In genomic region chr3:39146083-39146501, GRCh38 we compare ENCODE assay signal across 8 cellular contexts. TPM values are rescaled to one million over a fixed set of nuclear protein-coding genes. Genes with fewer than 3 reads are reported as not detected.
DNase-seq lines count a peak whose midpoint lies in the region; ATAC-seq and TF ChIP-seq lines count a peak whose summit lies in the region.

No MANE protein-coding gene starts in this region.

- H3K27me3 Mint-ChIP-seq in activated CD4-positive, alpha-beta T cell treated with anti-CD3 and anti-CD28 coated beads for 36 hours: no peaks in the 10 kb centered on the region
- H3K27me3 Mint-ChIP-seq in activated naive CD8-positive, alpha-beta T cell treated with anti-CD3 and anti-CD28 coated beads, Interleukin-2, amount 50 U/mL, for 24 hours: no peaks in the 10 kb centered on the region

- DNase-seq in activated CD4-positive, alpha-beta T cell treated with anti-CD3 and anti-CD28 coated beads for 36 hours: no peak
- no peak for DNase-seq in activated CD4-positive, alpha-beta T cell treated with anti-CD3 and anti-CD28 coated beads, Interleukin-2, amount 50 U/mL, for 48 hours
- DNase-seq in activated naive CD8-positive, alpha-beta T cell treated with anti-CD3 and anti-CD28 coated beads, Interleukin-2, amount 50 U/mL, for 24 hours: no peak
- DNase-seq in left lobe of liver (ENCODE audit: low spot score) (peak; percentile 77), NCI-H748 treated with DMSO at 0.1 percent for 48 hours (lab: John Stamatoyannopoulos, UW) (no peak), A673 (ENCODE audit: low spot score) (no peak), ecto neural progenitor cell (ENCODE audit: low spot score) (no peak)

- peaks cover 44% of the 10 kb centered on the region for H3K36me3 ChIP-seq in thymus (ENCODE audit: control insufficient read depth, insufficient read depth)
- peaks cover 22% of the 10 kb centered on the region for H3K36me3 ChIP-seq in A673 (ENCODE audit: insufficient read depth, low read length, poor library complexity, severe bottlenecking)

- H3K9me3 ChIP-seq in thymus (ENCODE audit: control insufficient read depth): no peaks in the 10 kb centered on the region
- no peaks in the 10 kb centered on the region for H3K9me3 ChIP-seq in A673 (ENCODE audit: low read depth, low read length, poor library complexity, severe bottlenecking)

- peaks cover 94% of the 10 kb centered on the region for H3K36me3 Mint-ChIP-seq in activated CD4-positive, alpha-beta T cell treated with anti-CD3 and anti-CD28 coated beads for 36 hours (ENCODE audit: low read depth)
- peaks cover 88% of the 10 kb centered on the region for H3K36me3 Mint-ChIP-seq in activated naive CD8-positive, alpha-beta T cell treated with anti-CD3 and anti-CD28 coated beads, Interleukin-2, amount 50 U/mL, for 24 hours (ENCODE audit: low read depth)

- POLR2A ChIA-PET in activated CD4-positive, alpha-beta T cell treated with anti-CD3 and anti-CD28 coated beads for 36 hours (lab: Charles Lee): interaction anchor here (1.5 kb wide), 1 partner anchor 11 kb away, joined by 4 read pairs; no protein-coding TSS in a partner anchor
- POLR2A ChIA-PET in A673 (lab: Charles Lee; ENCODE audit: low non-redundant PET): no interaction called here

- no peak for ATAC-seq in activated CD4-positive, alpha-beta T cell treated with anti-CD3 and anti-CD28 coated beads for 36 hours
- ATAC-seq in activated naive CD8-positive, alpha-beta T cell treated with anti-CD3 and anti-CD28 coated beads, Interleukin-2, amount 50 U/mL, for 24 hours: no peak
- ATAC-seq in left lobe of liver: peak; percentile 70

- peaks cover 73% of the 10 kb centered on the region for H3K4me1 Mint-ChIP-seq in activated CD4-positive, alpha-beta T cell treated with anti-CD3 and anti-CD28 coated beads for 36 hours
- peaks cover 78% of the 10 kb centered on the region for H3K4me1 Mint-ChIP-seq in activated naive CD8-positive, alpha-beta T cell treated with anti-CD3 and anti-CD28 coated beads, Interleukin-2, amount 50 U/mL, for 24 hours

- H3K27ac ChIP-seq in thymus (ENCODE audit: low read depth) (no peak overlapping the region), A673 (ENCODE audit: low read depth, low read length, poor library complexity, severe bottlenecking) (no peak overlapping the region)

- H3K4me3 ChIP-seq in thymus (ENCODE audit: low read length) (peak overlapping the region; percentile 50), A673 (ENCODE audit: low read depth, low read length, poor library complexity, severe bottlenecking) (no peak overlapping the region)

- H3K27me3 ChIP-seq in thymus (ENCODE audit: control insufficient read depth, insufficient read depth) (no peaks in the 10 kb centered on the region), A673 (replicated peaks; ENCODE audit: insufficient read depth, low read depth, low read length, poor library complexity) (no peaks in the 10 kb centered on the region)

- peak overlapping the region; percentile 20 for H3K4me3 Mint-ChIP-seq in activated CD4-positive, alpha-beta T cell treated with anti-CD3 and anti-CD28 coated beads for 36 hours
- H3K4me3 Mint-ChIP-seq in activated naive CD8-positive, alpha-beta T cell treated with anti-CD3 and anti-CD28 coated beads, Interleukin-2, amount 50 U/mL, for 24 hours: peak overlapping the region; percentile 98

- WGBS in thymus: 84% methylated on average over 11 of the region's 11 CpGs

- H3K4me1 ChIP-seq in thymus (ENCODE audit: control insufficient read depth, insufficient read depth, low read length): peaks cover 41% of the 10 kb centered on the region
- H3K4me1 ChIP-seq in A673 (ENCODE audit: insufficient read depth, low read length, poor library complexity, severe bottlenecking): peaks cover 44% of the 10 kb centered on the region

- BruUV-seq in A673 (replicated peaks; lab: Mats Ljungman, UMichigan): no TSS peak

- TF ChIP-seq CTCF in A673 (conservative IDR thresholded peaks at IDR 0.05; ENCODE audit: low read depth, low read length): no peak

- CTCF ChIA-PET in activated CD4-positive, alpha-beta T cell treated with anti-CD3 and anti-CD28 coated beads for 36 hours (lab: Charles Lee): interaction anchor here (0.5 to 2.9 kb wide), 11 partner anchors 12 to 145 kb away, joined by 3 to 10 read pairs (median 3); no protein-coding TSS in a partner anchor
- CTCF ChIA-PET in A673 (lab: Charles Lee): no interaction called here

- H3K9me3 Mint-ChIP-seq in activated CD4-positive, alpha-beta T cell treated with anti-CD3 and anti-CD28 coated beads for 36 hours (ENCODE audit: low read depth): no peaks in the 10 kb centered on the region
- H3K9me3 Mint-ChIP-seq in activated naive CD8-positive, alpha-beta T cell treated with anti-CD3 and anti-CD28 coated beads, Interleukin-2, amount 50 U/mL, for 24 hours: no peaks in the 10 kb centered on the region

- peak overlapping the region; percentile 68 for H3K27ac Mint-ChIP-seq in activated CD4-positive, alpha-beta T cell treated with anti-CD3 and anti-CD28 coated beads for 36 hours
- peak overlapping the region; percentile 96 for H3K27ac Mint-ChIP-seq in activated naive CD8-positive, alpha-beta T cell treated with anti-CD3 and anti-CD28 coated beads, Interleukin-2, amount 50 U/mL, for 24 hours

- intact Hi-C loops in activated CD4-positive, alpha-beta T cell treated with anti-CD3 and anti-CD28 coated beads for 36 hours (cut with DNase I, micrococcal nuclease): no loop called here
- intact Hi-C loops in A673 (cut with micrococcal nuclease; ENCODE audit: unreplicated experiment): no loop called here

RNA-seq across cellular contexts. Expression of gene CSRNP1, which starts 7.3 kb away (rescaled TPM):
- total RNA-seq in activated CD4-positive, alpha-beta T cell treated with anti-CD3 and anti-CD28 coated beads for 36 hours: 10 to 100 TPM; 68.3 to 78.5 TPM
- 9.0 TPM for total RNA-seq in left lobe of liver
- polyA plus RNA-seq in thymus: 26.1 TPM
- 7.1 and 9.7 TPM in 2 replicates for total RNA-seq in A673 (2021)

RNA-seq across cellular contexts. Expression of gene TTC21A, which starts 38.6 kb away (rescaled TPM):
- total RNA-seq in activated CD4-positive, alpha-beta T cell treated with anti-CD3 and anti-CD28 coated beads for 36 hours: 1 to 10 TPM; 1.8 to 2.3 TPM
- total RNA-seq in left lobe of liver (2.3 TPM), A673 (2021) (1.4 and 2.1 TPM in 2 replicates)
- polyA plus RNA-seq in thymus: 12.3 TPM

RNA-seq across cellular contexts. Expression of gene GORASP1, which starts 38.7 kb away (rescaled TPM):
- 10 to 100 TPM; 23.0 to 23.8 TPM for total RNA-seq in activated CD4-positive, alpha-beta T cell treated with anti-CD3 and anti-CD28 coated beads for 36 hours
- total RNA-seq in left lobe of liver: 39.4 TPM
- 26.2 TPM for polyA plus RNA-seq in thymus
- total RNA-seq in A673 (2021): 24.3 and 29.2 TPM in 2 replicates

RNA-seq across cellular contexts. Expression of gene XIRP1, which starts 46.3 kb away (rescaled TPM):
- total RNA-seq in activated CD4-positive, alpha-beta T cell treated with anti-CD3 and anti-CD28 coated beads for 36 hours: 1 to 10 TPM; 1.4 to 2.2 TPM
- total RNA-seq in left lobe of liver (not detected), A673 (2021) (not detected in 2 replicates)
- 1.1 TPM for polyA plus RNA-seq in thymus
